In genomic region chr17:3964203-3965122, GRCh38 we compare ENCODE assay signal across 7 cellular contexts. TPM values are rescaled to one million over a fixed set of nuclear protein-coding genes. Genes with fewer than 3 reads are reported as not detected.
DNase-seq lines count a peak whose midpoint lies in the region; ATAC-seq and TF ChIP-seq lines count a peak whose summit lies in the region.

ATP2A3 (minus strand) TSS chr17:3964437; CDS start chr17:3964291, 146 bp downstream.

- peak within 1 kb of the TSS; percentile 90 to 97 (median 94) for H3K27ac Mint-ChIP-seq in immature natural killer cell

- intact Hi-C loops in T-helper 1 cell treated with Interleukin-12 subunit alpha and Interleukin-12 subunit beta and Interleukin-4 antibody, amounts not matched to agents 30 ng/mL and 1 ng/mL, for 36 hours (cut with micrococcal nuclease): loop anchor here (1.0 to 10.0 kb wide), 12 partner anchors 20 to 750 kb away; partner anchors contain the start of genes ARRB2, CAMKK1, CTNS and CYB5D2

- H3K4me3 Mint-ChIP-seq in immature natural killer cell: peak within 1 kb of the TSS; percentile 93 to 96 (median 95)

- H3K27ac ChIP-seq in adipose tissue (ENCODE audit: low read depth, low read length) (no peak within 1 kb of the TSS), caudate nucleus (ENCODE audit: low read depth, low read length) (no peak within 1 kb of the TSS)

- TF ChIP-seq POLR2A in GM18526 (IDR thresholded peaks at IDR 0.05; ENCODE audit: extremely low read depth, insufficient read length): peak; percentile 90

- peaks cover 0 to 3% (median 0%) of the 10 kb centered on the region in 3 donors for H3K27me3 Mint-ChIP-seq in immature natural killer cell (ENCODE audit: low read depth in 3 of 3)

- peak; percentile 46 for ATAC-seq in HG03039 (IDR thresholded peaks at IDR 0.05; ENCODE audit: unreplicated experiment)

- peak; percentile 56 to 69 (median 64) for DNase-seq in immature natural killer cell
- DNase-seq in stimulated activated CD4-positive, alpha-beta T cell treated with anti-CD3 and anti-CD28 coated beads, Interleukin-4, amount 100 ng/mL, for 4 hours: peak; percentile 46 to 70
- DNase-seq in caudate nucleus (lab: John Stamatoyannopoulos, UW): no peak

- 1% methylated on average over 59 to 90 of the region's 92 CpGs for WGBS in adipose tissue, 3 donors

- peaks cover 53 to 54% of the 10 kb centered on the region in 2 donors for H3K4me1 Mint-ChIP-seq in immature natural killer cell

- H3K36me3 Mint-ChIP-seq in immature natural killer cell: no peaks in the 10 kb centered on the region

- H3K9me3 Mint-ChIP-seq in immature natural killer cell: no peaks in the 10 kb centered on the region

RNA-seq across cellular contexts. Expression of gene ATP2A3, which starts in this region (rescaled TPM):
- 269 and 274 TPM in 2 replicates for total RNA-seq in T-helper 1 cell treated with Interleukin-12 subunit alpha and Interleukin-12 subunit beta and Interleukin-4 antibody, amounts not matched to agents 30 ng/mL and 1 ng/mL, for 36 hours
- polyA plus RNA-seq in adipose tissue (10 to 100 TPM; 10.5 to 17.4 (median 13.6) TPM), immature natural killer cell (100 to 1,000 TPM in 1 of 3 donors, 10 to 100 TPM in 2; 29.6 to 116 (median 35.1) TPM)

Comparison
In these comparisons a context has a peak if more than half of its experiments do, and no peak if none do; other contexts are left out.
1. DNase-seq: peak in immature natural killer cell (3 of 3) and stimulated activated CD4-positive, alpha-beta T cell treated with anti-CD3 and anti-CD28 coated beads, Interleukin-4, amount 100 ng/mL, for 4 hours (2 of 2); none in caudate nucleus (0 of 61).